ENCODE assay signal across 8 cellular contexts in genomic region chrX:43349363-43349762, GRCh38.
DNase-seq lines count a peak whose midpoint lies in the region; ATAC-seq, FAIRE-seq and TF ChIP-seq lines count a peak whose summit lies in the region.

No MANE protein-coding gene starts in this region.

- no peak overlapping the region for H3K27ac Mint-ChIP-seq in H9
- no peak overlapping the region for H3K27ac Mint-ChIP-seq in stimulated activated effector memory CD8-positive, alpha-beta T cell treated with anti-CD3 and anti-CD28 coated beads, Interleukin-12 subunit alpha, Interleukin-12 subunit beta, amount 100 ng/mL, for 72 hours

- H3K9ac ChIP-seq in H9 (ENCODE audit: extremely low read depth, insufficient read length, low read length): no peak overlapping the region
- H3K9ac ChIP-seq in keratinocyte (ENCODE audit: control insufficient read depth, extremely low read depth, insufficient read depth, low read length): no peak overlapping the region

- no peaks in the 10 kb centered on the region for H3K79me2 ChIP-seq in H9 (ENCODE audit: insufficient read depth, low read length)
- H3K79me2 ChIP-seq in keratinocyte (ENCODE audit: control insufficient read depth, insufficient read depth, low read length): no peaks in the 10 kb centered on the region

- H3K23me2 ChIP-seq in H9 (ENCODE audit: insufficient read length, low read depth, low read length, poor library complexity, severe bottlenecking): no peaks in the 10 kb centered on the region

- H3K27me3 Mint-ChIP-seq in H9 (ENCODE audit: low read depth): no peaks in the 10 kb centered on the region

- TF ChIP-seq POLR2A in lower leg skin (IDR thresholded peaks at IDR 0.05): no peak

- no peak overlapping the region for H3K4me3 ChIP-seq in keratinocyte (ENCODE audit: control insufficient read depth in 2 of 3, extremely low read depth in 1 of 3, insufficient read depth in 2 of 3, low read depth in 1 of 3, low read length in 3 of 3)
- H3K4me3 ChIP-seq in lower leg skin (ENCODE audit: low read depth, poor library complexity, severe bottlenecking): no peak overlapping the region

- H2AK5ac ChIP-seq in H9 (ENCODE audit: insufficient read length, low read length): no peak overlapping the region

- no peaks in the 10 kb centered on the region for H3K79me1 ChIP-seq in H9 (ENCODE audit: insufficient read depth, low read depth, low read length, poor library complexity, severe bottlenecking)

- no peak overlapping the region for H3T11ph ChIP-seq in H9 (ENCODE audit: low read length)

- no peak for ATAC-seq in stimulated activated effector memory CD8-positive, alpha-beta T cell treated with anti-CD3 and anti-CD28 coated beads, Interleukin-12 subunit alpha, Interleukin-12 subunit beta, amount 100 ng/mL, for 72 hours

- intact Hi-C loops in lower leg skin (cut with DNase I; ENCODE audit: low total_unique reads): no loop called here

- H2BK12ac ChIP-seq in H9 (ENCODE audit: insufficient read length, low read depth, low read length): no peak overlapping the region

- no peak overlapping the region for H3K4ac ChIP-seq in H9 (ENCODE audit: low read depth, low read length)

- no peak overlapping the region for H3K27ac ChIP-seq in H9 (ENCODE audit: insufficient read length, low read depth, low read length)
- H3K27ac ChIP-seq in keratinocyte (ENCODE audit: control insufficient read depth, insufficient read depth, low read length): no peak overlapping the region

- dilution Hi-C loops in keratinocyte (cut with MboI; ENCODE audit: extremely low pct_ligation_motif_present, low sequenced_read_pairs): no loop called here

- no peak overlapping the region for H3K4me2 ChIP-seq in H9 (ENCODE audit: insufficient read depth, insufficient read length, low read length)
- no peak overlapping the region for H3K4me2 ChIP-seq in keratinocyte (ENCODE audit: control insufficient read depth, extremely low read depth, insufficient read depth, low read depth, low read length)

- peaks cover 20 to 70% of the 10 kb centered on the region in 2 experiments for H3K9me3 Mint-ChIP-seq in H9
- no peaks in the 10 kb centered on the region for H3K9me3 Mint-ChIP-seq in stimulated activated effector memory CD8-positive, alpha-beta T cell treated with anti-CD3 and anti-CD28 coated beads, Interleukin-12 subunit alpha, Interleukin-12 subunit beta, amount 100 ng/mL, for 72 hours

- H3K36me3 Mint-ChIP-seq in H9 (ENCODE audit: insufficient read depth in 1 of 3, low read depth in 3 of 3): peaks cover 2 to 68% (median 29%) of the 10 kb centered on the region in 3 experiments; a peak in 6 of 7 replicates
- H3K36me3 Mint-ChIP-seq in stimulated activated effector memory CD8-positive, alpha-beta T cell treated with anti-CD3 and anti-CD28 coated beads, Interleukin-12 subunit alpha, Interleukin-12 subunit beta, amount 100 ng/mL, for 72 hours: no peaks in the 10 kb centered on the region

- no peak overlapping the region for H2BK20ac ChIP-seq in H9 (ENCODE audit: low read depth, low read length, poor library complexity, severe bottlenecking)

- no peak overlapping the region for H2BK5ac ChIP-seq in H9 (ENCODE audit: insufficient read length, low read length)

- no peak overlapping the region for H3K14ac ChIP-seq in H9 (ENCODE audit: insufficient read depth, low read length)

- H3K4me3 Mint-ChIP-seq in H9: no peak overlapping the region
- no peak overlapping the region for H3K4me3 Mint-ChIP-seq in stimulated activated effector memory CD8-positive, alpha-beta T cell treated with anti-CD3 and anti-CD28 coated beads, Interleukin-12 subunit alpha, Interleukin-12 subunit beta, amount 100 ng/mL, for 72 hours

- no peaks in the 10 kb centered on the region for H4K20me1 ChIP-seq in H9 (ENCODE audit: control insufficient read depth, insufficient read depth, insufficient read length)
- H4K20me1 ChIP-seq in keratinocyte (ENCODE audit: control insufficient read depth, extremely low read depth, insufficient read depth, low read length): no peaks in the 10 kb centered on the region

- TF ChIP-seq CTCF in H9 (conservative IDR thresholded peaks at IDR 0.05): peak; percentile 83
- peak; percentile 75 to 87 (median 78) for TF ChIP-seq CTCF in keratinocyte (optimal IDR thresholded peaks at IDR 0.05 in 1 of 3, IDR thresholded peaks at IDR 0.05 in 1 of 3, conservative IDR thresholded peaks at IDR 0.05 in 1 of 3; ENCODE audit: extremely low read depth in 1 of 3, insufficient read depth in 2 of 3, low read length in 3 of 3)
- TF ChIP-seq CTCF in lower leg skin (IDR thresholded peaks at IDR 0.05): no peak

- H3K27me3 ChIP-seq in H9 (ENCODE audit: insufficient read depth, low read length) (no peaks in the 10 kb centered on the region), keratinocyte (ENCODE audit: control insufficient read depth, extremely low read depth, insufficient read depth, low read length) (no peaks in the 10 kb centered on the region)

- H3K9me3 ChIP-seq in H9 (ENCODE audit: control insufficient read depth, low read depth, low read length) (no peaks in the 10 kb centered on the region), keratinocyte (ENCODE audit: control insufficient read depth, low read depth, low read length) (no peaks in the 10 kb centered on the region)

- H3K9me1 ChIP-seq in keratinocyte (ENCODE audit: control insufficient read depth, extremely low read depth, insufficient read depth, low read length): no peaks in the 10 kb centered on the region

- no peak overlapping the region for H2BK120ac ChIP-seq in H9 (ENCODE audit: low read depth, low read length, poor library complexity, severe bottlenecking)

- DNase-seq in SKM-1 (lab: John Stamatoyannopoulos, UW; ENCODE audit: unreplicated experiment) (peak; percentile 1), SKM-1 treated with dmso at 0.1 percent for 144 hours (lab: John Stamatoyannopoulos, UW; ENCODE audit: unreplicated experiment) (no peak), H9 (peak; percentile 76), NCI-H69 (lab: John Stamatoyannopoulos, UW) (peak; percentile 1), keratinocyte (ENCODE audit: low read depth, low spot score) (peak; percentile 2), lower leg skin (ENCODE audit: low spot score in 2 of 2) (no peak)
- peak; percentile 3 for DNase-seq in activated effector memory CD4-positive, alpha-beta T cell treated with Interleukin-2 at 50 U/mL for 16 hours
- DNase-seq in stimulated activated effector memory CD8-positive, alpha-beta T cell treated with anti-CD3 and anti-CD28 coated beads, Interleukin-12 subunit alpha, Interleukin-12 subunit beta, amount 100 ng/mL, for 72 hours (ENCODE audit: low spot score in 2 of 2): peak; percentile 2 to 53

- H2AFZ ChIP-seq in H9 (ENCODE audit: low read length) (no peak overlapping the region), keratinocyte (ENCODE audit: control insufficient read depth, low read length) (no peak overlapping the region)

- no peak overlapping the region for H2BK15ac ChIP-seq in H9 (ENCODE audit: low read depth, low read length)

- no peak overlapping the region for H3K18ac ChIP-seq in H9 (ENCODE audit: insufficient read length, low read depth, low read length)

- H4K5ac ChIP-seq in H9 (ENCODE audit: insufficient read length, low read depth, low read length): no peak overlapping the region

- H4K8ac ChIP-seq in H9 (replicated peaks; ENCODE audit: insufficient read length, low read depth, low read length): no peak overlapping the region

- FAIRE-seq in keratinocyte (lab: Jason Lieb, UNC): peak; percentile 51

- H3K23ac ChIP-seq in H9 (ENCODE audit: insufficient read length, low read depth, low read length): no peak overlapping the region

- no peak overlapping the region for H3K56ac ChIP-seq in H9 (ENCODE audit: insufficient read length, low read depth, low read length)

- peaks cover 34 to 52% of the 10 kb centered on the region in 2 experiments for H3K4me1 Mint-ChIP-seq in H9
- H3K4me1 Mint-ChIP-seq in stimulated activated effector memory CD8-positive, alpha-beta T cell treated with anti-CD3 and anti-CD28 coated beads, Interleukin-12 subunit alpha, Interleukin-12 subunit beta, amount 100 ng/mL, for 72 hours: peaks cover 14% of the 10 kb centered on the region

- H3K4me1 ChIP-seq in H9 (ENCODE audit: insufficient read depth, low read length): peaks cover 4% of the 10 kb centered on the region; the same call in 1 of the 2 replicates
- no peaks in the 10 kb centered on the region for H3K4me1 ChIP-seq in keratinocyte (ENCODE audit: control insufficient read depth, extremely low read depth, insufficient read depth, low read length)

- no peak overlapping the region for H4K91ac ChIP-seq in H9 (ENCODE audit: insufficient read length, low read depth, low read length)

- H3K36me3 ChIP-seq in keratinocyte (ENCODE audit: control insufficient read depth in 2 of 2, extremely low read depth in 1 of 2, insufficient read depth in 2 of 2, low read length in 2 of 2): no peaks in the 10 kb centered on the region

- no CpG with 5 or more reads among the region's 1 CpG for WGBS in H9 (ENCODE audit: extremely low coverage, insufficient read length, low lambda C conversion rate)
- 8 to 60% methylated on average over 1 of the region's 1 CpG for WGBS in lower leg skin, 2 donors

Comparison
In these comparisons a context has a peak if more than half of its experiments do, and no peak if none do; other contexts are left out.
1. DNase-seq: peak in SKM-1 (single experiment), H9 (single experiment), NCI-H69 (single experiment), activated effector memory CD4-positive, alpha-beta T cell treated with Interleukin-2 at 50 U/mL for 16 hours (single experiment), keratinocyte (single experiment) and stimulated activated effector memory CD8-positive, alpha-beta T cell treated with anti-CD3 and anti-CD28 coated beads, Interleukin-12 subunit alpha, Interleukin-12 subunit beta, amount 100 ng/mL, for 72 hours (2 of 2); none in SKM-1 treated with dmso at 0.1 percent for 144 hours (single experiment) and lower leg skin (0 of 2).
2. CTCF ChIP-seq: peak in H9 (single experiment) and keratinocyte (3 of 3); none in lower leg skin (0 of 3).